ENCODE assay signal across 17 cellular contexts in genomic region chr22:22754961-22755777, GRCh38.
"Had no signal": no experiment of that assay in that cellular context is flagged by ENCODE, and none has a peak within 500 bp of the region (broad histone marks: within the 10 kb centered on the region; RNA-seq: fewer than 3 reads in every experiment).

No MANE protein-coding gene starts in this region.

- H3K27ac ChIP-seq: esophagus squamous epithelium, hepatocyte, psoas muscle, right lobe of liver, suprapubic skin, WERI-Rb-1 had no signal

- H3K4me1 ChIP-seq: psoas muscle had no signal

- H3K27me3 Mint-ChIP-seq: activated CD4-positive, alpha-beta memory T cell treated with anti-CD3 and anti-CD28 coated beads, Interleukin-2, amount 10 ng/mL, durations not matched to agents 7 days and 5 days; activated T-helper 17 cell treated with anti-CD3 and anti-CD28 coated beads, Interleukin-2, amount 50 U/mL, for 72 hours; stimulated activated naive CD8-positive, alpha-beta T cell treated with anti-CD3 and anti-CD28 coated beads, Interleukin-15, Interleukin-2, amounts not matched to agents 100 ng/mL and 50 ng/mL, for 24 hours had no signal

- DNase-seq: activated CD4-positive, alpha-beta memory T cell treated with anti-CD3 and anti-CD28 coated beads, Interleukin-2, amount 10 ng/mL, durations not matched to agents 7 days and 5 days; activated CD4-positive, alpha-beta T cell treated with anti-CD3 and anti-CD28 coated beads for 4 hours; activated naive CD4-positive, alpha-beta T cell treated with Interleukin-2 at 50 U/mL for 16 hours; effector CD4-positive, alpha-beta T cell; esophagus squamous epithelium; kidney glomerular epithelial cell; mesendoderm; psoas muscle; right lobe of liver; stimulated activated CD4-positive, alpha-beta T cell treated with anti-CD3 and anti-CD28 coated beads, Interleukin-4, amount 100 ng/mL, for 4 hours; trophoblast cell; WERI-Rb-1 had no signal

- H3K4me3 Mint-ChIP-seq: activated CD4-positive, alpha-beta memory T cell treated with anti-CD3 and anti-CD28 coated beads, Interleukin-2, amount 10 ng/mL, durations not matched to agents 7 days and 5 days; activated T-helper 17 cell treated with anti-CD3 and anti-CD28 coated beads, Interleukin-2, amount 50 U/mL, for 72 hours; stimulated activated naive CD8-positive, alpha-beta T cell treated with anti-CD3 and anti-CD28 coated beads, Interleukin-15, Interleukin-2, amounts not matched to agents 100 ng/mL and 50 ng/mL, for 24 hours had no signal

- H3K9me3 ChIP-seq: esophagus squamous epithelium, psoas muscle, right lobe of liver, suprapubic skin had no signal

- H3K36me3 ChIP-seq: esophagus squamous epithelium, right lobe of liver, suprapubic skin, WERI-Rb-1 had no signal

- H3K9me3 Mint-ChIP-seq: activated CD4-positive, alpha-beta memory T cell treated with anti-CD3 and anti-CD28 coated beads, Interleukin-2, amount 10 ng/mL, durations not matched to agents 7 days and 5 days; activated T-helper 17 cell treated with anti-CD3 and anti-CD28 coated beads, Interleukin-2, amount 50 U/mL, for 72 hours; stimulated activated naive CD8-positive, alpha-beta T cell treated with anti-CD3 and anti-CD28 coated beads, Interleukin-15, Interleukin-2, amounts not matched to agents 100 ng/mL and 50 ng/mL, for 24 hours had no signal

- H3K27me3 ChIP-seq: hepatocyte, right lobe of liver, suprapubic skin had no signal

- H3K4me3 ChIP-seq: esophagus squamous epithelium, hepatocyte, psoas muscle, right lobe of liver, smooth muscle cell, suprapubic skin had no signal

- H3K27ac Mint-ChIP-seq: activated CD4-positive, alpha-beta memory T cell treated with anti-CD3 and anti-CD28 coated beads, Interleukin-2, amount 10 ng/mL, durations not matched to agents 7 days and 5 days; stimulated activated naive CD8-positive, alpha-beta T cell treated with anti-CD3 and anti-CD28 coated beads, Interleukin-15, Interleukin-2, amounts not matched to agents 100 ng/mL and 50 ng/mL, for 24 hours had no signal

- ATAC-seq: activated T-helper 17 cell treated with anti-CD3 and anti-CD28 coated beads, Interleukin-2, amount 50 U/mL, for 72 hours; psoas muscle had no signal
